Comparison of ENCODE assay signal across 9 cellular contexts in genomic region chr1:239814306-239814881, GRCh38.
A peak's percentile ranks its signal among the peaks of the same experiment; 100 is the strongest.
DNase-seq lines count a peak whose midpoint lies in the region; ATAC-seq lines count a peak whose summit lies in the region.
"Had no signal": no experiment of that assay in that cellular context is flagged by ENCODE, and none has a peak within 500 bp of the region (broad histone marks: within the 10 kb centered on the region; RNA-seq: fewer than 3 reads in every experiment).

No MANE protein-coding gene starts in this region.

- H3K4me3 Mint-ChIP-seq in T-helper 17 cell: peak overlapping the region; percentile 79

- H3K9me3 ChIP-seq in T-helper 17 cell (ENCODE audit: control insufficient read depth, low read length, poor library complexity, severe bottlenecking): no peaks in the 10 kb centered on the region
- H3K9me3 ChIP-seq: BLaER1 treated with 17β-estradiol and CSF1 and Interleukin-3, amounts not matched to agents 10 nM and 100 nM had no signal

- peaks cover 16% of the 10 kb centered on the region for H3K27me3 Mint-ChIP-seq in T-helper 17 cell

- peak; percentile 56 for ATAC-seq in T-helper 17 cell
- peak; percentile 87 for ATAC-seq in stimulated activated naive CD8-positive, alpha-beta T cell treated with anti-CD3 and anti-CD28 coated beads, Interleukin-15, Interleukin-2, amounts not matched to agents 100 U/mL and 50 U/mL, for 24 hours
- no peak for ATAC-seq in GM21825 (IDR thresholded peaks at IDR 0.05; ENCODE audit: unreplicated experiment)

- H3K36me3 Mint-ChIP-seq in T-helper 17 cell (ENCODE audit: low read depth): peaks cover 2% of the 10 kb centered on the region

- H3K27ac Mint-ChIP-seq in T-helper 17 cell: peak overlapping the region; percentile 76

- DNase-seq in SIG-M5 treated with dmso at 0.1 percent for 504 hours (lab: John Stamatoyannopoulos, UW; ENCODE audit: unreplicated experiment) (peak; percentile 9), SIG-M5 (lab: John Stamatoyannopoulos, UW) (no peak), T-helper 17 cell (no peak), fibroblast of the conjunctiva (ENCODE audit: low read depth) (peak; percentile 52), NCI-H2029 (lab: John Stamatoyannopoulos, UW) (no peak), NCI-H526 treated with DMSO at 0.1 percent for 48 hours (lab: John Stamatoyannopoulos, UW) (no peak)
- DNase-seq in stimulated activated naive CD8-positive, alpha-beta T cell treated with anti-CD3 and anti-CD28 coated beads, Interleukin-15, Interleukin-2, amounts not matched to agents 100 U/mL and 50 U/mL, for 24 hours: peak; percentile 15

- H3K4me1 Mint-ChIP-seq in T-helper 17 cell: peaks cover 31% of the 10 kb centered on the region

Comparison
In these comparisons a context has a peak if more than half of its experiments do, and no peak if none do; other contexts are left out.
1. DNase-seq: peak in SIG-M5 treated with dmso at 0.1 percent for 504 hours (single experiment), fibroblast of the conjunctiva (single experiment) and stimulated activated naive CD8-positive, alpha-beta T cell treated with anti-CD3 and anti-CD28 coated beads, Interleukin-15, Interleukin-2, amounts not matched to agents 100 U/mL and 50 U/mL, for 24 hours (single experiment); none in SIG-M5 (single experiment), T-helper 17 cell (0 of 3), NCI-H2029 (single experiment) and NCI-H526 treated with DMSO at 0.1 percent for 48 hours (single experiment).